Comparison of ENCODE assay signal across 13 cellular contexts in the genomic region with DNA sequence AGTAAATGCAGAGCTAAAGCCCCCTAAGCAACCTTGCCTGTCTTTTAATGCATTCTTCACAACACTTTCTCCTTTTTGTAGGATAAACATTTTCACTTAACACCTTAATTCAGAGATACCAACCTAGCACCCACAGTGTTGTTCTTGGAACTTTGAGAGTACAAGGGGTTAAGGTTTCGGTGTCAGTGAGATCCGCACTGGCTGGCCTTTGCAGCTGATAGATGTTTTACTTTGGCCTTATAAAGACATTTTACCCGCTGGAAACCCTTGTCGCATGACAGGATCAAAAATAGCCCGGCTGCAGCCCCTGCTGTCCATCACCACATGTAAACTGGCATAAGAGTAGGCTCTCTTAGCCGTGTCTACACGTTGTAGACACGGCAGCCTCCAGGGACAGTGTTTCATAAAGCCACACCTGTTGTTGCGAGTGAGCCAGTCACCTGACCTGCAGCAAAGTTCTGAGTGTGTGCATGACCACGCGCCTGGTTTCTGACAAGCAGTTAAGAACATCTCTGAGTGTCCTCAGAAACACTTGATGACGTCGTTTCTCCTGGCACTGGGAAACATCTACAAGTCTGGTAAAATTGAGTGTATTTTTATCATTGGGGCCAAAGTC. TPM values are rescaled to one million over a fixed set of nuclear protein-coding genes. Genes with fewer than 3 reads are reported as not detected.
DNase-seq lines count a peak whose midpoint lies in the region; ATAC-seq, FAIRE-seq and TF ChIP-seq lines count a peak whose summit lies in the region.
"Had no signal": no experiment of that assay in that cellular context is flagged by ENCODE, and none has a peak within 500 bp of the region (broad histone marks: within the 10 kb centered on the region; RNA-seq: fewer than 3 reads in every experiment).

No MANE protein-coding gene starts in this region.

- DNase-seq in ascending aorta (ENCODE audit: low spot score in 2 of 2): peak; percentile 56 to 82
- DNase-seq in heart left ventricle: peak in 4 of 5 donors; percentile 67 to 87 (median 80)
- DNase-seq in pancreas: peak in 3 of 6 donors; percentile 18 to 49 (median 26)
- DNase-seq in ureter (ENCODE audit: low spot score): peak; percentile 48
- DNase-seq in A172 (ENCODE audit: low spot score): no peak
- no peak for DNase-seq in WTC11 (ENCODE audit: low spot score)
- no peak for DNase-seq in GF-D8 (lab: John Stamatoyannopoulos, UW)
- DNase-seq: activated CD4-positive, CD25-positive, alpha-beta regulatory T cell; CD4-positive, CD25-positive, alpha-beta regulatory T cell; H7; stimulated activated CD4-positive, alpha-beta T cell treated with anti-CD3 and anti-CD28 coated beads, Interleukin-2, amount 100 ng/mL, for 48 hours had no signal

- WGBS in heart left ventricle, 4 donors: 29 to 41% (median 38%) methylated on average over 13 of the region's 13 CpGs
- 17 to 20% methylated on average over 13 of the region's 13 CpGs for WGBS in pancreas, 2 donors

- CTCF ChIA-PET in WTC11 (lab: Charles Lee): no interaction called here

- ATAC-seq in heart left ventricle: peak; percentile 89 to 94 (median 91)
- peak; percentile 80 to 93 (median 82) for ATAC-seq in pancreas
- no peak for ATAC-seq in WTC11
- ATAC-seq: stimulated activated memory B cell treated with anti-CD40 and anti-IgM and Interleukin-4, amounts not matched to agents 10 μg/mL and 1 μg/mL and 100 μg/mL, for 72 hours had no signal

- intact Hi-C loops in ascending aorta (cut with DNase I) (loop anchor here (2.0 kb wide), 1 partner anchor 181 kb away; no protein-coding TSS in a partner anchor), heart left ventricle (cut with DNase I) (loop anchor here in 7 of 10 donors (5.0 to 10.0 kb wide), 10 partner anchors 103 to 295 kb away; a partner anchor contains a TSS), pancreas (cut with DNase I) (no loop called here)

- FAIRE-seq in pancreas (lab: Jason Lieb, UNC): no peak

- no peaks in the 10 kb centered on the region for H3K36me3 ChIP-seq in ascending aorta
- peaks cover 0 to 46% (median 0%) of the 10 kb centered on the region in 9 donors for H3K36me3 ChIP-seq in heart left ventricle
- H3K36me3 ChIP-seq in pancreas: no peaks in the 10 kb centered on the region

- POLR2A ChIA-PET in WTC11 (lab: Charles Lee): no interaction called here

- no peak overlapping the region for H3K27ac Mint-ChIP-seq in WTC11
- H3K27ac Mint-ChIP-seq: CD4-positive, CD25-positive, alpha-beta regulatory T cell; stimulated activated memory B cell treated with anti-CD40 and anti-IgM and Interleukin-4, amounts not matched to agents 10 μg/mL and 1 μg/mL and 100 μg/mL, for 72 hours had no signal

- no peaks in the 10 kb centered on the region for H3K27me3 ChIP-seq in ascending aorta
- no peaks in the 10 kb centered on the region for H3K27me3 ChIP-seq in heart left ventricle
- peaks cover 0 to 3% (median 0%) of the 10 kb centered on the region in 4 donors for H3K27me3 ChIP-seq in pancreas

- H3K9me3 ChIP-seq in ascending aorta (no peaks in the 10 kb centered on the region), heart left ventricle (no peaks in the 10 kb centered on the region), pancreas (no peaks in the 10 kb centered on the region)

- H3K4me3 ChIP-seq in ascending aorta (peak overlapping the region in 1 of 2 donors; percentile 55), heart left ventricle (peak overlapping the region in 10 of 12 donors; percentile 7 to 45 (median 35)), pancreas (no peak overlapping the region)

- TF ChIP-seq POLR2A in heart left ventricle (IDR thresholded peaks at IDR 0.05): peak in 1 of 2 donors; percentile 33

- peak overlapping the region; percentile 41 to 78 for H3K27ac ChIP-seq in ascending aorta
- peak overlapping the region; percentile 73 to 94 (median 80) for H3K27ac ChIP-seq in heart left ventricle
- no peak overlapping the region for H3K27ac ChIP-seq in pancreas
- H3K27ac ChIP-seq: HL-60 had no signal

- H3K9me3 Mint-ChIP-seq in WTC11: no peaks in the 10 kb centered on the region
- H3K9me3 Mint-ChIP-seq: stimulated activated memory B cell treated with anti-CD40 and anti-IgM and Interleukin-4, amounts not matched to agents 10 μg/mL and 1 μg/mL and 100 μg/mL, for 72 hours had no signal

- H3K36me3 Mint-ChIP-seq in WTC11: no peaks in the 10 kb centered on the region
- H3K36me3 Mint-ChIP-seq: CD4-positive, CD25-positive, alpha-beta regulatory T cell; stimulated activated memory B cell treated with anti-CD40 and anti-IgM and Interleukin-4, amounts not matched to agents 10 μg/mL and 1 μg/mL and 100 μg/mL, for 72 hours had no signal

- no peak overlapping the region for H3K4me3 Mint-ChIP-seq in WTC11
- H3K4me3 Mint-ChIP-seq: CD4-positive, CD25-positive, alpha-beta regulatory T cell; stimulated activated memory B cell treated with anti-CD40 and anti-IgM and Interleukin-4, amounts not matched to agents 10 μg/mL and 1 μg/mL and 100 μg/mL, for 72 hours had no signal

- TF ChIP-seq CTCF in ascending aorta (IDR thresholded peaks at IDR 0.05): no peak
- TF ChIP-seq CTCF in heart left ventricle (IDR thresholded peaks at IDR 0.05): no peak
- TF ChIP-seq CTCF in pancreas (IDR thresholded peaks at IDR 0.05): no peak
- TF ChIP-seq CTCF in WTC11 (IDR thresholded peaks at IDR 0.05): no peak

- H3K4me1 ChIP-seq in ascending aorta (peaks cover 0 to 7% of the 10 kb centered on the region in 2 donors), heart left ventricle (peaks cover 0 to 38% (median 8%) of the 10 kb centered on the region in 12 donors), pancreas (peaks cover 0 to 4% (median 0%) of the 10 kb centered on the region in 3 donors)

- peaks cover 12% of the 10 kb centered on the region for H3K27me3 Mint-ChIP-seq in WTC11 (ENCODE audit: low read depth)
- H3K27me3 Mint-ChIP-seq: CD4-positive, CD25-positive, alpha-beta regulatory T cell had no signal

- H3K4me1 Mint-ChIP-seq in WTC11: no peaks in the 10 kb centered on the region
- H3K4me1 Mint-ChIP-seq: CD4-positive, CD25-positive, alpha-beta regulatory T cell; stimulated activated memory B cell treated with anti-CD40 and anti-IgM and Interleukin-4, amounts not matched to agents 10 μg/mL and 1 μg/mL and 100 μg/mL, for 72 hours had no signal

TF ChIP-seq in WTC11, 78 proteins besides CTCF, POLR2A, EP300 and RAD21 (continues in another document):
- no peak for TF ChIP-seq ZNF396 (CRISPR knock-in tag; IDR thresholded peaks at IDR 0.05; ENCODE audit: borderline replicate concordance)
- TF ChIP-seq, protein P1, sequence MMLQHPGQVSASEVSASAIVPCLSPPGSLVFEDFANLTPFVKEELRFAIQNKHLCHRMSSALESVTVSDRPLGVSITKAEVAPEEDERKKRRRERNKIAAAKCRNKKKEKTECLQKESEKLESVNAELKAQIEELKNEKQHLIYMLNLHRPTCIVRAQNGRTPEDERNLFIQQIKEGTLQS (CRISPR knock-in tag; conservative IDR thresholded peaks at IDR 0.05): no peak
- TF ChIP-seq, protein P2, sequence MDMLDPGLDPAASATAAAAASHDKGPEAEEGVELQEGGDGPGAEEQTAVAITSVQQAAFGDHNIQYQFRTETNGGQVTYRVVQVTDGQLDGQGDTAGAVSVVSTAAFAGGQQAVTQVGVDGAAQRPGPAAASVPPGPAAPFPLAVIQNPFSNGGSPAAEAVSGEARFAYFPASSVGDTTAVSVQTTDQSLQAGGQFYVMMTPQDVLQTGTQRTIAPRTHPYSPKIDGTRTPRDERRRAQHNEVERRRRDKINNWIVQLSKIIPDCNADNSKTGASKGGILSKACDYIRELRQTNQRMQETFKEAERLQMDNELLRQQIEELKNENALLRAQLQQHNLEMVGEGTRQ (CRISPR knock-in tag; IDR thresholded peaks at IDR 0.05): no peak
- no peak for TF ChIP-seq FOXP1 (CRISPR knock-in tag; IDR thresholded peaks at IDR 0.05; ENCODE audit: borderline replicate concordance)
- TF ChIP-seq GABPB1 (CRISPR knock-in tag; IDR thresholded peaks at IDR 0.05): no peak
- TF ChIP-seq, protein P3, sequence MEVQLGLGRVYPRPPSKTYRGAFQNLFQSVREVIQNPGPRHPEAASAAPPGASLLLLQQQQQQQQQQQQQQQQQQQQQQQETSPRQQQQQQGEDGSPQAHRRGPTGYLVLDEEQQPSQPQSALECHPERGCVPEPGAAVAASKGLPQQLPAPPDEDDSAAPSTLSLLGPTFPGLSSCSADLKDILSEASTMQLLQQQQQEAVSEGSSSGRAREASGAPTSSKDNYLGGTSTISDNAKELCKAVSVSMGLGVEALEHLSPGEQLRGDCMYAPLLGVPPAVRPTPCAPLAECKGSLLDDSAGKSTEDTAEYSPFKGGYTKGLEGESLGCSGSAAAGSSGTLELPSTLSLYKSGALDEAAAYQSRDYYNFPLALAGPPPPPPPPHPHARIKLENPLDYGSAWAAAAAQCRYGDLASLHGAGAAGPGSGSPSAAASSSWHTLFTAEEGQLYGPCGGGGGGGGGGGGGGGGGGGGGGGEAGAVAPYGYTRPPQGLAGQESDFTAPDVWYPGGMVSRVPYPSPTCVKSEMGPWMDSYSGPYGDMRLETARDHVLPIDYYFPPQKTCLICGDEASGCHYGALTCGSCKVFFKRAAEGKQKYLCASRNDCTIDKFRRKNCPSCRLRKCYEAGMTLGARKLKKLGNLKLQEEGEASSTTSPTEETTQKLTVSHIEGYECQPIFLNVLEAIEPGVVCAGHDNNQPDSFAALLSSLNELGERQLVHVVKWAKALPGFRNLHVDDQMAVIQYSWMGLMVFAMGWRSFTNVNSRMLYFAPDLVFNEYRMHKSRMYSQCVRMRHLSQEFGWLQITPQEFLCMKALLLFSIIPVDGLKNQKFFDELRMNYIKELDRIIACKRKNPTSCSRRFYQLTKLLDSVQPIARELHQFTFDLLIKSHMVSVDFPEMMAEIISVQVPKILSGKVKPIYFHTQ (CRISPR knock-in tag; IDR thresholded peaks at IDR 0.05): no peak
- TF ChIP-seq, protein P4, sequence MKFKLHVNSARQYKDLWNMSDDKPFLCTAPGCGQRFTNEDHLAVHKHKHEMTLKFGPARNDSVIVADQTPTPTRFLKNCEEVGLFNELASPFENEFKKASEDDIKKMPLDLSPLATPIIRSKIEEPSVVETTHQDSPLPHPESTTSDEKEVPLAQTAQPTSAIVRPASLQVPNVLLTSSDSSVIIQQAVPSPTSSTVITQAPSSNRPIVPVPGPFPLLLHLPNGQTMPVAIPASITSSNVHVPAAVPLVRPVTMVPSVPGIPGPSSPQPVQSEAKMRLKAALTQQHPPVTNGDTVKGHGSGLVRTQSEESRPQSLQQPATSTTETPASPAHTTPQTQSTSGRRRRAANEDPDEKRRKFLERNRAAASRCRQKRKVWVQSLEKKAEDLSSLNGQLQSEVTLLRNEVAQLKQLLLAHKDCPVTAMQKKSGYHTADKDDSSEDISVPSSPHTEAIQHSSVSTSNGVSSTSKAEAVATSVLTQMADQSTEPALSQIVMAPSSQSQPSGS (CRISPR knock-in tag; IDR thresholded peaks at IDR 0.05; ENCODE audit: borderline replicate concordance, low read depth): no peak
- TF ChIP-seq SOX15 (CRISPR knock-in tag; IDR thresholded peaks at IDR 0.05): no peak
- no peak for TF ChIP-seq ZNF423 (CRISPR knock-in tag; IDR thresholded peaks at IDR 0.05)

RNA-seq across cellular contexts. Expression of a gene that starts 8.4 kb away (rescaled TPM):
- total RNA-seq in ascending aorta (5.4 TPM), heart left ventricle (100 to 1,000 TPM; 107 to 263 (median 166) TPM), pancreas (under 1 TPM in 4 of 6 donors, not detected in 2; 0.06 to 0.13 (median 0.10) TPM), ureter (8.9 TPM), WTC11 (2021) (0.48 to 0.63 TPM (median 0.57 TPM) in 3 replicates)
- polyA plus RNA-seq in heart left ventricle (100 to 1,000 TPM; 119 to 127 TPM), pancreas (under 1 TPM; 0.38 to 0.45 TPM)
- total RNA-seq in A172 (2014; rRNA removed; shearing (Covaris generic)): 13.2 and 14.5 TPM in 2 replicates
- total RNA-seq: CD4-positive, CD25-positive, alpha-beta regulatory T cell had no signal
- polyA plus RNA-seq: CD4-positive, CD25-positive, alpha-beta regulatory T cell had no signal

Comparison
In these comparisons a context has a peak if more than half of its experiments do, and no peak if none do; other contexts are left out.
1. DNase-seq: peak in ascending aorta (2 of 2), heart left ventricle (4 of 5) and ureter (single experiment); none in A172 (single experiment), WTC11 (single experiment) and GF-D8 (single experiment).
2. H3K27ac ChIP-seq: peak in ascending aorta (2 of 2) and heart left ventricle (12 of 12); none in pancreas (0 of 4).
3. H3K4me3 ChIP-seq: peak in heart left ventricle (10 of 12); none in pancreas (0 of 4).
4. intact Hi-C loops: an anchor here in ascending aorta (2.0 kb wide) and heart left ventricle (5.0 to 10.0 kb wide); none called in pancreas.